Comparison of ENCODE assay signal across 14 cellular contexts in the genomic region with DNA sequence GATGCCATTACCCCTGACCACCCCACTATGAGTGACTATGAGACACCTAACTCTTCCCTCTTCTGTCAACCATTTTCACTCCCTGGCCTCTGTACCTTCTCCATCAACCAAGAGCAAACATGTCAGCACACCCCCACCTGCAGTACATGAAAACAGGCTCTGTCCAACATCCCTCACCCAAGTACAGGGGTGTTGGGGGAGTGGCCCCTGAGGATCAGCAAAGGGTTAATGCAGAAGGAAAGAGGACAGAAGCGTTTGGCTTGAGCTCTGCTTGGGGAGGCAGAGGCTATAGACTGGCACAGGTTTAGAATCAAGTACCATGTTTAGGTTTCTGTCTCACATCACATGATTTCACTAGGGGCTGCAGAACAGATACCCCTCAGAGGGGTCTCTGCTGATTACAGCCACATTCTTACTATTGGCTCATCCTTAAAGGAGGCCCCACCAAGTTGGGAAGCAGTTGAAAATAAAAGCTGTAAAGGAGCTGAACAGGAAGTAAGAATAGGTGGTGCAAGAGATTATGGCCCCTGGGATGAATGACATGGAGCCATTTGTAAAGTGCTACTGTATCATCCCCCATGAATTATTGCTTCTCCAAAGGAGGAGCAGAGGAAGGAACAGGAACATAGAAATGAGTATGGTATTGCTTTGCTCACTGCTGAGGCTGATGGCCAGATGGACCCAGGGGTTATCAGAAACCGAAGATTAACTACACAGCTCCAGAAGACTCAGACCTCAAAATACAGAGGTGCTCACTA. TPM values are rescaled to one million over a fixed set of nuclear protein-coding genes. Genes with fewer than 3 reads are reported as not detected.
DNase-seq lines count a peak whose midpoint lies in the region; ATAC-seq and TF ChIP-seq lines count a peak whose summit lies in the region.
"Had no signal": no experiment of that assay in that cellular context is flagged by ENCODE, and none has a peak within 500 bp of the region (broad histone marks: within the 10 kb centered on the region; RNA-seq: fewer than 3 reads in every experiment).

No MANE protein-coding gene starts in this region.

- H3K4me1 ChIP-seq in BLaER1 treated with 17β-estradiol and CSF1 and Interleukin-3, amounts not matched to agents 10 nM and 100 nM, result peaks cover 28 to 57% (median 43%) of the 10 kb centered on the region in 10 experiments
- H3K4me1 ChIP-seq in Caco-2 (peaks cover 4% of the 10 kb centered on the region), RWPE2 (ENCODE audit: insufficient read depth, poor library complexity, severe bottlenecking) (peaks cover 15% of the 10 kb centered on the region), endodermal cell (ENCODE audit: control insufficient read depth, insufficient read depth, low read length) (no peaks in the 10 kb centered on the region)

- CTCF ChIA-PET in Caco-2 (lab: Charles Lee), result no interaction called here

- H3K9me3 Mint-ChIP-seq in Caco-2 (ENCODE audit: unreplicated experiment) (no peaks in the 10 kb centered on the region), endodermal cell (no peaks in the 10 kb centered on the region)

- H3K4me2 ChIP-seq in BLaER1 treated with 17β-estradiol and CSF1 and Interleukin-3, amounts not matched to agents 10 nM and 100 nM, result peak overlapping the region in 8 of 11 experiments; percentile 18 to 98 (median 95); a peak in 11 of 22 replicates

- 91 to 100% methylated on average over 1 to 2 of the region's 2 CpGs for WGBS in endodermal cell (ENCODE audit: insufficient coverage in 1 of 2, insufficient read length in 1 of 2), 2 experiments

- H3K36me3 Mint-ChIP-seq in Caco-2 (ENCODE audit: insufficient read depth, unreplicated experiment) (peaks cover 76% of the 10 kb centered on the region), endodermal cell (ENCODE audit: low read depth) (peaks cover 62% of the 10 kb centered on the region)

- no peaks in the 10 kb centered on the region for H3K27me3 ChIP-seq in BLaER1 treated with 17β-estradiol and CSF1 and Interleukin-3, amounts not matched to agents 10 nM and 100 nM
- H3K27me3 ChIP-seq in Caco-2 (replicated peaks; ENCODE audit: control insufficient read depth, insufficient read depth, low read length) (no peaks in the 10 kb centered on the region), RWPE2 (ENCODE audit: insufficient read depth, poor library complexity, severe bottlenecking) (no peaks in the 10 kb centered on the region), endodermal cell (ENCODE audit: control insufficient read depth, insufficient read depth, low read length, poor library complexity, severe bottlenecking) (no peaks in the 10 kb centered on the region)
- H3K27me3 ChIP-seq: left lung had no signal

- peak overlapping the region in 1 of 11 experiments; percentile 95; a peak in 1 of 22 replicates for H3K27ac ChIP-seq in BLaER1 treated with 17β-estradiol and CSF1 and Interleukin-3, amounts not matched to agents 10 nM and 100 nM
- H3K27ac ChIP-seq in RWPE2 (ENCODE audit: poor library complexity, severe bottlenecking), result no peak overlapping the region
- no peak overlapping the region for H3K27ac ChIP-seq in endodermal cell (ENCODE audit: low read depth, low read length)
- H3K27ac ChIP-seq: GM23248, left lung had no signal

- no TSS peak for BruUV-seq in Caco-2 (replicated peaks; lab: Mats Ljungman, UMichigan)

- TF ChIP-seq CTCF in Caco-2 (IDR thresholded peaks at IDR 0.05; ENCODE audit: insufficient read depth in 1 of 2, low read depth in 1 of 2, low read length in 1 of 2, severe bottlenecking in 1 of 2, unreplicated experiment in 1 of 2) (no peak), RWPE2 (IDR thresholded peaks at IDR 0.05; ENCODE audit: poor library complexity, severe bottlenecking) (no peak), endodermal cell (conservative IDR thresholded peaks at IDR 0.05) (no peak)

- intact Hi-C loops in Caco-2 (cut with micrococcal nuclease; ENCODE audit: unreplicated experiment), result loop anchor here (2.0 to 10.0 kb wide), 4 partner anchors 29 to 245 kb away; a partner anchor contains a TSS

- H4K20me1 ChIP-seq in BLaER1 treated with 17β-estradiol and CSF1 and Interleukin-3, amounts not matched to agents 10 nM and 100 nM, result peaks cover 0 to 21% (median 3%) of the 10 kb centered on the region in 11 experiments; a peak in 11 of 22 replicates

- no peak overlapping the region for H3K4me3 ChIP-seq in BLaER1 treated with 17β-estradiol and CSF1 and Interleukin-3, amounts not matched to agents 10 nM and 100 nM
- H3K4me3 ChIP-seq in Caco-2 (ENCODE audit: low read depth, low read length) (no peak overlapping the region), RWPE2 (ENCODE audit: severe bottlenecking) (no peak overlapping the region), endodermal cell (ENCODE audit: low read length) (no peak overlapping the region)
- H3K4me3 ChIP-seq: GM23248, left lung had no signal

- peak overlapping the region; percentile 15 for H3K4me3 Mint-ChIP-seq in Caco-2 (ENCODE audit: unreplicated experiment)
- no peak overlapping the region for H3K4me3 Mint-ChIP-seq in endodermal cell

- no peak for ATAC-seq in RWPE2 (ENCODE audit: low read depth)
- no peak for ATAC-seq in GM21786 (IDR thresholded peaks at IDR 0.05; ENCODE audit: unreplicated experiment)
- ATAC-seq: activated CD4-positive, CD25-positive, alpha-beta regulatory T cell treated with anti-CD3 and anti-CD28 coated beads, Interleukin-2, amount 50 U/mL, for 24 hours; esophagus mucosa; left lung had no signal

- no peak overlapping the region for H3K27ac Mint-ChIP-seq in Caco-2 (ENCODE audit: unreplicated experiment)
- H3K27ac Mint-ChIP-seq in endodermal cell, result peak overlapping the region; percentile 62

- POLR2A ChIA-PET in Caco-2 (lab: Charles Lee), result interaction anchor here (1.3 kb wide), 1 partner anchor 30 kb away, joined by 6 read pairs; a partner anchor contains a TSS

- DNase-seq in Caco-2 (no peak), RWPE2 (ENCODE audit: low spot score) (peak; percentile 1), endodermal cell (no peak), cerebellar cortex (ENCODE audit: low spot score) (no peak), activated gamma-delta T cell (lab: John Stamatoyannopoulos, UW) (no peak)
- DNase-seq in NK-92 treated with Interleukin-12 subunit alpha and Interleukin-12 subunit beta, amount 100 ng/mL, for 24 hours (lab: John Stamatoyannopoulos, UW), result no peak
- DNase-seq: activated effector memory CD4-positive, alpha-beta T cell treated with anti-CD3 and anti-CD28 coated beads, Interleukin-2, amount 50 U/mL, for 16 hours; C1 segment of cervical spinal cord; GM23248; left lung had no signal

- H3K27me3 Mint-ChIP-seq in Caco-2 (ENCODE audit: insufficient read depth, unreplicated experiment) (no peaks in the 10 kb centered on the region), endodermal cell (ENCODE audit: insufficient read depth) (no peaks in the 10 kb centered on the region)

- H3K9ac ChIP-seq in BLaER1 treated with 17β-estradiol and CSF1 and Interleukin-3, amounts not matched to agents 10 nM and 100 nM, result peak overlapping the region in 5 of 11 experiments; percentile 47 to 90 (median 89); a peak in 5 of 22 replicates
- no peak overlapping the region for H3K9ac ChIP-seq in endodermal cell (ENCODE audit: extremely low read depth, low read length, poor library complexity, severe bottlenecking)
- H3K9ac ChIP-seq: GM23248 had no signal

- H3K4me1 Mint-ChIP-seq in Caco-2 (ENCODE audit: low read depth, unreplicated experiment) (peaks cover 16% of the 10 kb centered on the region), endodermal cell (peaks cover 14% of the 10 kb centered on the region)

- H3K9me3 ChIP-seq in BLaER1 treated with 17β-estradiol and CSF1 and Interleukin-3, amounts not matched to agents 10 nM and 100 nM (replicated peaks in 1 of 11), result no peaks in the 10 kb centered on the region
- H3K9me3 ChIP-seq in Caco-2 (no peaks in the 10 kb centered on the region), RWPE2 (ENCODE audit: severe bottlenecking) (no peaks in the 10 kb centered on the region), endodermal cell (ENCODE audit: control insufficient read depth, low read length) (no peaks in the 10 kb centered on the region)
- H3K9me3 ChIP-seq: left lung had no signal

- peaks cover 60 to 75% (median 69%) of the 10 kb centered on the region in 11 experiments for H3K36me3 ChIP-seq in BLaER1 treated with 17β-estradiol and CSF1 and Interleukin-3, amounts not matched to agents 10 nM and 100 nM
- no peaks in the 10 kb centered on the region; the same call in none of the 2 replicates for H3K36me3 ChIP-seq in Caco-2 (ENCODE audit: control insufficient read depth, insufficient read depth, low read length)
- H3K36me3 ChIP-seq in RWPE2 (ENCODE audit: low read depth), result peaks cover 68% of the 10 kb centered on the region
- peaks cover 61% of the 10 kb centered on the region for H3K36me3 ChIP-seq in endodermal cell (ENCODE audit: control insufficient read depth, insufficient read depth, low read length)

RNA-seq across cellular contexts. Expression of a gene that starts 2.4 kb away (rescaled TPM):
- total RNA-seq in Caco-2 (2022) (24.7 and 25.2 TPM in 2 replicates), endodermal cell (10 to 100 TPM; 27.8 to 38.6 TPM)
- 29.5 TPM for polyA plus RNA-seq in endodermal cell (2013, experiment 1 of 2)
- 27.7 TPM for polyA plus RNA-seq in endodermal cell (2013, experiment 2 of 2)

RNA-seq across cellular contexts. Expression of a gene that starts 13.1 kb away (rescaled TPM):
- total RNA-seq in Caco-2 (2022), result 37.5 and 41.2 TPM in 2 replicates
- 10 to 100 TPM; 37.1 to 38.5 TPM for total RNA-seq in endodermal cell
- polyA plus RNA-seq in endodermal cell (2013, experiment 1 of 2), result 38.7 TPM
- polyA plus RNA-seq in endodermal cell (2013, experiment 2 of 2), result 34.2 TPM

RNA-seq across cellular contexts. Expression of a gene that starts 18.0 kb away (rescaled TPM):
- 128 and 138 TPM in 2 replicates for total RNA-seq in Caco-2 (2022)
- 10 to 100 TPM; 97.7 to 99.4 TPM for total RNA-seq in endodermal cell
- polyA plus RNA-seq in endodermal cell (2013, experiment 1 of 2), result 75.8 TPM
- polyA plus RNA-seq in endodermal cell (2013, experiment 2 of 2), result 59.8 TPM

RNA-seq across cellular contexts. Expression of a gene that starts 27.2 kb away (rescaled TPM):
- total RNA-seq in Caco-2 (2022) (2.3 and 4.0 TPM in 2 replicates), endodermal cell (1 to 10 TPM; 2.4 to 2.8 TPM)
- polyA plus RNA-seq in endodermal cell (2013, experiment 1 of 2), result 2.1 TPM
- 1.2 TPM for polyA plus RNA-seq in endodermal cell (2013, experiment 2 of 2)

RNA-seq across cellular contexts. Expression of a gene that starts 29.2 kb away (rescaled TPM):
- 58.6 and 59.0 TPM in 2 replicates for total RNA-seq in Caco-2 (2022)
- total RNA-seq in endodermal cell, result 10 to 100 TPM; 51.5 to 55.4 TPM
- polyA plus RNA-seq in endodermal cell (2013, experiment 1 of 2), result 30.1 TPM
- 28.4 TPM for polyA plus RNA-seq in endodermal cell (2013, experiment 2 of 2)
